17 cellular contexts compared by ENCODE assay signal in genomic region chr3:196128172-196128843, GRCh38.
"Had no signal": no experiment of that assay in that cellular context is flagged by ENCODE, and none has a peak within 500 bp of the region (broad histone marks: within the 10 kb centered on the region; RNA-seq: fewer than 3 reads in every experiment).

No MANE protein-coding gene starts in this region.

- H3K27ac Mint-ChIP-seq: activated naive CD8-positive, alpha-beta T cell had no signal

- H3K4me1 ChIP-seq: left ventricle myocardium inferior, upper lobe of right lung had no signal

- H3K9me3 ChIP-seq: left ventricle myocardium inferior, upper lobe of right lung had no signal

- H3K4me3 ChIP-seq: left ventricle myocardium inferior, skin epidermis, upper lobe of right lung had no signal

- H3K27ac ChIP-seq: brain microvascular endothelial cell, left ventricle myocardium inferior, upper lobe of right lung had no signal

- H3K27me3 Mint-ChIP-seq: activated naive CD8-positive, alpha-beta T cell; activated T-cell treated with anti-CD3 and anti-CD28 coated beads, Interleukin-2, amount 50 U/mL, for 24 hours; naive thymus-derived CD8-positive, alpha-beta T cell; stimulated activated naive CD8-positive, alpha-beta T cell treated with anti-CD3 and anti-CD28 coated beads, Interleukin-15, Interleukin-2, amounts not matched to agents 100 ng/mL and 50 ng/mL, for 24 hours had no signal

- H3K36me3 Mint-ChIP-seq: activated naive CD8-positive, alpha-beta T cell; naive thymus-derived CD8-positive, alpha-beta T cell had no signal

- H3K36me3 ChIP-seq: brain microvascular endothelial cell, left ventricle myocardium inferior, upper lobe of right lung had no signal

- H3K9me3 Mint-ChIP-seq: activated T-cell treated with anti-CD3 and anti-CD28 coated beads, Interleukin-2, amount 50 U/mL, for 24 hours; naive thymus-derived CD8-positive, alpha-beta T cell; stimulated activated naive CD8-positive, alpha-beta T cell treated with anti-CD3 and anti-CD28 coated beads, Interleukin-15, Interleukin-2, amounts not matched to agents 100 ng/mL and 50 ng/mL, for 24 hours had no signal

- DNase-seq: activated CD4-positive, alpha-beta T cell treated with anti-CD3 and anti-CD28 coated beads, Interleukin-2, amount 50 U/mL, for 1 hour; activated T-cell treated with anti-CD3 and anti-CD28 coated beads, Interleukin-2, amount 50 U/mL, for 24 hours; brain microvascular endothelial cell; cortex of kidney; effector CD8-positive, alpha-beta T cell; foreskin fibroblast; glutamatergic neuron; hypothalamus; kidney; left ventricle myocardium inferior; nucleus accumbens; stimulated activated CD4-positive, alpha-beta T cell treated with anti-CD3 and anti-CD28 coated beads, Interleukin-4, amount 100 ng/mL, for 1 hour; upper lobe of right lung had no signal

- H3K4me3 Mint-ChIP-seq: activated naive CD8-positive, alpha-beta T cell; activated T-cell treated with anti-CD3 and anti-CD28 coated beads, Interleukin-2, amount 50 U/mL, for 24 hours; stimulated activated naive CD8-positive, alpha-beta T cell treated with anti-CD3 and anti-CD28 coated beads, Interleukin-15, Interleukin-2, amounts not matched to agents 100 ng/mL and 50 ng/mL, for 24 hours had no signal

- H3K27me3 ChIP-seq: brain microvascular endothelial cell, upper lobe of right lung had no signal

- FAIRE-seq: kidney had no signal
